Comparison of ENCODE assay signal across 1 cellular context in the genomic region with DNA sequence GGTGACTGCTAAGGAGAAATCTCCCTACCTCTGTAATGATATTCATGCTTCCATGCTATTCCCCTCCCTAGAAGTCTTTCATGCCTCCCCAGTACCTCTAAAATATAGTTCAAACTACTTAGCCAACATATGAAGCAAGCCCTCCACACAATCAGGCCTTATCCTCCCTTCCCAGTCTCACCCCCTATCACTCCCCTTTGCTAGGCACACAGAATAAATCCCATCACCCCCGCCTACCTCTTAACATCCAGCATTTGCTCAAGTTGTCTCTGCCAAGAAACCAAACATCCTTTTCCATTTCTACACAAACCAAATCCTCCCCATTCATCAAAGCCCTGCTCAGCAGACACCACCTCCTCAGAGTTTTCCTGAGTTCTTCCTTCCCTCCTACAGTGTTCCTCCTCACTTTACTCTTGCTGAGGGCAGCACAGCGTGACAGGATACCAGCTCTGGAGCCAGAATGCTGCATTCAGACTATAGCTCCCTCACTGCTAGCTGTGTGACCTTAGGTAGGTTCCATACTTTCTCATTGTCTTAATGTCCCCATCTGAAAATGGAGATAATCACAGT.
TF ChIP-seq lines count a peak whose summit lies in the region.

No MANE protein-coding gene starts in this region.

TF ChIP-seq in HEK293, 187 proteins besides CTCF, POLR2A, EP300 and RAD21 (continued from another document):
- TF ChIP-seq, protein P1, sequence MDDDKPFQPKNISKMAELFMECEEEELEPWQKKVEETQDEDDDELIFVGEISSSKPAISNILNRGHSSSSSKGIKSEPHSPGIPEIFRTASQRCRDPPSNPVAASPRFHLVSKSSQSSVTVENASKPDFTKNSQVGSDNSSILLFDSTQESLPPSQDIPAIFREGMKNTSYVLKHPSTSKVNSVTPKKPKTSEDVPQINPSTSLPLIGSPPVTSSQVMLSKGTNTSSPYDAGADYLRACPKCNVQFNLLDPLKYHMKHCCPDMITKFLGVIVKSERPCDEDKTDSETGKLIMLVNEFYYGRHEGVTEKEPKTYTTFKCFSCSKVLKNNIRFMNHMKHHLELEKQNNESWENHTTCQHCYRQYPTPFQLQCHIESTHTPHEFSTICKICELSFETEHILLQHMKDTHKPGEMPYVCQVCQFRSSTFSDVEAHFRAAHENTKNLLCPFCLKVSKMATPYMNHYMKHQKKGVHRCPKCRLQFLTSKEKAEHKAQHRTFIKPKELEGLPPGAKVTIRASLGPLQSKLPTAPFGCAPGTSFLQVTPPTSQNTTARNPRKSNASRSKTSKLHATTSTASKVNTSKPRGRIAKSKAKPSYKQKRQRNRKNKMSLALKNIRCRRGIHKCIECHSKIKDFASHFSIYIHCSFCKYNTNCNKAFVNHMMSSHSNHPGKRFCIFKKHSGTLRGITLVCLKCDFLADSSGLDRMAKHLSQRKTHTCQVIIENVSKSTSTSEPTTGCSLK (tag by site-specific recombination; IDR thresholded peaks at IDR 0.05) = no peak
